ENCODE assay signal across 1 cellular context in genomic region chr15:89358755-89359439, GRCh38.
TF ChIP-seq lines count a peak whose summit lies in the region.

No MANE protein-coding gene starts in this region.

TF ChIP-seq in HepG2, 621 proteins besides CTCF, POLR2A, EP300 and RAD21 (continued from another document and continues in another):
- TF ChIP-seq, protein P1, sequence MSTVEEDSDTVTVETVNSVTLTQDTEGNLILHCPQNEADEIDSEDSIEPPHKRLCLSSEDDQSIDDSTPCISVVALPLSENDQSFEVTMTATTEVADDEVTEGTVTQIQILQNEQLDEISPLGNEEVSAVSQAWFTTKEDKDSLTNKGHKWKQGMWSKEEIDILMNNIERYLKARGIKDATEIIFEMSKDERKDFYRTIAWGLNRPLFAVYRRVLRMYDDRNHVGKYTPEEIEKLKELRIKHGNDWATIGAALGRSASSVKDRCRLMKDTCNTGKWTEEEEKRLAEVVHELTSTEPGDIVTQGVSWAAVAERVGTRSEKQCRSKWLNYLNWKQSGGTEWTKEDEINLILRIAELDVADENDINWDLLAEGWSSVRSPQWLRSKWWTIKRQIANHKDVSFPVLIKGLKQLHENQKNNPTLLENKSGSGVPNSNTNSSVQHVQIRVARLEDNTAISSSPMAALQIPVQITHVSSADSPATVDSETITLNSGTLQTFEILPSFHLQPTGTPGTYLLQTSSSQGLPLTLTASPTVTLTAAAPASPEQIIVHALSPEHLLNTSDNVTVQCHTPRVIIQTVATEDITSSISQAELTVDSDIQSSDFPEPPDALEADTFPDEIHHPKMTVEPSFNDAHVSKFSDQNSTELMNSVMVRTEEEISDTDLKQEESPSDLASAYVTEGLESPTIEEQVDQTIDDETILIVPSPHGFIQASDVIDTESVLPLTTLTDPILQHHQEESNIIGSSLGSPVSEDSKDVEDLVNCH (CRISPR knock-in tag; IDR thresholded peaks at IDR 0.05): no peak
- TF ChIP-seq ZNF12 (CRISPR knock-in tag; IDR thresholded peaks at IDR 0.05) (no peak), EEA1 (CRISPR knock-in tag; IDR thresholded peaks at IDR 0.05; ENCODE audit: borderline replicate concordance) (0 out of 2 replicates have a peak, but pooled peaks have one; percentile 67), LRRFIP1 (CRISPR knock-in tag; conservative IDR thresholded peaks at IDR 0.05) (no peak), GTF2F1 (IDR thresholded peaks at IDR 0.05; ENCODE audit: low read length) (no peak), CENPX (CRISPR knock-in tag; IDR thresholded peaks at IDR 0.05) (no peak), ARID5B (CRISPR knock-in tag; IDR thresholded peaks at IDR 0.05) (peak; percentile 37), ZKSCAN8 (CRISPR knock-in tag; IDR thresholded peaks at IDR 0.05; ENCODE audit: borderline replicate concordance) (no peak), ATF7-NPFF (CRISPR knock-in tag; IDR thresholded peaks at IDR 0.05; ENCODE audit: low read depth) (peak; percentile 80), ZBTB44 (CRISPR knock-in tag; IDR thresholded peaks at IDR 0.05) (no peak), NR2F6 (IDR thresholded peaks at IDR 0.05) (no peak), NR2F6 (CRISPR knock-in tag; IDR thresholded peaks at IDR 0.05) (0 out of 2 replicates have a peak, but pooled peaks have one; percentile 54), ZNF570 (CRISPR knock-in tag; IDR thresholded peaks at IDR 0.05; ENCODE audit: borderline replicate concordance) (no peak), ZNF800 (CRISPR knock-in tag; IDR thresholded peaks at IDR 0.05) (peak; percentile 59; the same call in 1 of the 2 replicates), ZNF777 (CRISPR knock-in tag; IDR thresholded peaks at IDR 0.05) (peak; percentile 47), RNF2 (conservative IDR thresholded peaks at IDR 0.05; ENCODE audit: low read depth) (peak; percentile 54; the same call in 1 of the 2 replicates), NR2F2 (IDR thresholded peaks at IDR 0.05; ENCODE audit: borderline replicate concordance, low read depth) (no peak), KLF9 (CRISPR knock-in tag; IDR thresholded peaks at IDR 0.05; ENCODE audit: low read depth) (no peak), ZNF44 (CRISPR knock-in tag; IDR thresholded peaks at IDR 0.05) (no peak), ZNF614 (CRISPR knock-in tag; IDR thresholded peaks at IDR 0.05; ENCODE audit: borderline replicate concordance) (peak; percentile 67; the same call in 1 of the 2 replicates), CREB1 (IDR thresholded peaks at IDR 0.05) (no peak), CREB1 (CRISPR knock-in tag; IDR thresholded peaks at IDR 0.05) (no peak), NFIC (IDR thresholded peaks at IDR 0.05; ENCODE audit: low read length) (no peak), IKZF1 (IDR thresholded peaks at IDR 0.05) (no peak), MTA1 (CRISPR knock-in tag; IDR thresholded peaks at IDR 0.05; ENCODE audit: borderline replicate concordance) (no peak), ZNF430 (CRISPR knock-in tag; IDR thresholded peaks at IDR 0.05) (no peak), RXRB (CRISPR knock-in tag; IDR thresholded peaks at IDR 0.05; ENCODE audit: borderline replicate concordance) (0 out of 2 replicates have a peak, but pooled peaks have one; percentile 25), ZNF703 (CRISPR knock-in tag; IDR thresholded peaks at IDR 0.05; ENCODE audit: borderline replicate concordance) (no peak), SOX6 (IDR thresholded peaks at IDR 0.05) (no peak), SOX6 (CRISPR knock-in tag; IDR thresholded peaks at IDR 0.05) (peak; percentile 40), ZNF136 (CRISPR knock-in tag; IDR thresholded peaks at IDR 0.05; ENCODE audit: low read depth) (no peak), SMAD3 (CRISPR knock-in tag; IDR thresholded peaks at IDR 0.05) (no peak), CBX1 (IDR thresholded peaks at IDR 0.05; ENCODE audit: low read depth) (no peak), SP4 (CRISPR knock-in tag; IDR thresholded peaks at IDR 0.05) (no peak), ZNF772 (CRISPR knock-in tag; IDR thresholded peaks at IDR 0.05) (no peak), CHD4 (IDR thresholded peaks at IDR 0.05; ENCODE audit: borderline replicate concordance, low read length) (no peak), ZNF557 (CRISPR knock-in tag; IDR thresholded peaks at IDR 0.05) (no peak), ZNF501 (CRISPR knock-in tag; IDR thresholded peaks at IDR 0.05) (0 out of 2 replicates have a peak, but pooled peaks have one; percentile 77), ZFP36L2 (CRISPR knock-in tag; IDR thresholded peaks at IDR 0.05) (no peak), HNRNPL (IDR thresholded peaks at IDR 0.05; ENCODE audit: low read depth, low read length) (no peak), ZNF264 (CRISPR knock-in tag; IDR thresholded peaks at IDR 0.05) (no peak), NAIF1 (CRISPR knock-in tag; IDR thresholded peaks at IDR 0.05; ENCODE audit: borderline replicate concordance) (no peak), TARDBP (CRISPR knock-in tag; IDR thresholded peaks at IDR 0.05) (no peak)
- TF ChIP-seq, protein P2, sequence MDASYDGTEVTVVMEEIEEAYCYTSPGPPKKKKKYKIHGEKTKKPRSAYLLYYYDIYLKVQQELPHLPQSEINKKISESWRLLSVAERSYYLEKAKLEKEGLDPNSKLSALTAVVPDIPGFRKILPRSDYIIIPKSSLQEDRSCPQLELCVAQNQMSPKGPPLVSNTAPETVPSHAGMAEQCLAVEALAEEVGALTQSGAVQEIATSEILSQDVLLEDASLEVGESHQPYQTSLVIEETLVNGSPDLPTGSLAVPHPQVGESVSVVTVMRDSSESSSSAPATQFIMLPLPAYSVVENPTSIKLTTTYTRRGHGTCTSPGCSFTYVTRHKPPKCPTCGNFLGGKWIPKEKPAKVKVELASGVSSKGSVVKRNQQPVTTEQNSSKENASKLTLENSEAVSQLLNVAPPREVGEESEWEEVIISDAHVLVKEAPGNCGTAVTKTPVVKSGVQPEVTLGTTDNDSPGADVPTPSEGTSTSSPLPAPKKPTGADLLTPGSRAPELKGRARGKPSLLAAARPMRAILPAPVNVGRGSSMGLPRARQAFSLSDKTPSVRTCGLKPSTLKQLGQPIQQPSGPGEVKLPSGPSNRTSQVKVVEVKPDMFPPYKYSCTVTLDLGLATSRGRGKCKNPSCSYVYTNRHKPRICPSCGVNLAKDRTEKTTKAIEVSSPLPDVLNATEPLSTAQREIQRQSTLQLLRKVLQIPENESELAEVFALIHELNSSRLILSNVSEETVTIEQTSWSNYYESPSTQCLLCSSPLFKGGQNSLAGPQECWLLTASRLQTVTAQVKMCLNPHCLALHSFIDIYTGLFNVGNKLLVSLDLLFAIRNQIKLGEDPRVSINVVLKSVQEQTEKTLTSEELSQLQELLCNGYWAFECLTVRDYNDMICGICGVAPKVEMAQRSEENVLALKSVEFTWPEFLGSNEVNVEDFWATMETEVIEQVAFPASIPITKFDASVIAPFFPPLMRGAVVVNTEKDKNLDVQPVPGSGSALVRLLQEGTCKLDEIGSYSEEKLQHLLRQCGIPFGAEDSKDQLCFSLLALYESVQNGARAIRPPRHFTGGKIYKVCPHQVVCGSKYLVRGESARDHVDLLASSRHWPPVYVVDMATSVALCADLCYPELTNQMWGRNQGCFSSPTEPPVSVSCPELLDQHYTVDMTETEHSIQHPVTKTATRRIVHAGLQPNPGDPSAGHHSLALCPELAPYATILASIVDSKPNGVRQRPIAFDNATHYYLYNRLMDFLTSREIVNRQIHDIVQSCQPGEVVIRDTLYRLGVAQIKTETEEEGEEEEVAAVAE (CRISPR knock-in tag; IDR thresholded peaks at IDR 0.05; ENCODE audit: borderline replicate concordance): no peak
- TF ChIP-seq, protein P3, sequence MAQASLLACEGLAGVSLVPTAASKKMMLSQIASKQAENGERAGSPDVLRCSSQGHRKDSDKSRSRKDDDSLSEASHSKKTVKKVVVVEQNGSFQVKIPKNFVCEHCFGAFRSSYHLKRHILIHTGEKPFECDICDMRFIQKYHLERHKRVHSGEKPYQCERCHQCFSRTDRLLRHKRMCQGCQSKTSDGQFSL (CRISPR knock-in tag; IDR thresholded peaks at IDR 0.05): peak; percentile 63
- TF ChIP-seq, protein P4, sequence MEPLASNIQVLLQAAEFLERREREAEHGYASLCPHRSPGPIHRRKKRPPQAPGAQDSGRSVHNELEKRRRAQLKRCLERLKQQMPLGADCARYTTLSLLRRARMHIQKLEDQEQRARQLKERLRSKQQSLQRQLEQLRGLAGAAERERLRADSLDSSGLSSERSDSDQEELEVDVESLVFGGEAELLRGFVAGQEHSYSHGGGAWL (CRISPR knock-in tag; IDR thresholded peaks at IDR 0.05): peak; percentile 65; the same call in 1 of the 2 replicates
- TF ChIP-seq, protein P5, sequence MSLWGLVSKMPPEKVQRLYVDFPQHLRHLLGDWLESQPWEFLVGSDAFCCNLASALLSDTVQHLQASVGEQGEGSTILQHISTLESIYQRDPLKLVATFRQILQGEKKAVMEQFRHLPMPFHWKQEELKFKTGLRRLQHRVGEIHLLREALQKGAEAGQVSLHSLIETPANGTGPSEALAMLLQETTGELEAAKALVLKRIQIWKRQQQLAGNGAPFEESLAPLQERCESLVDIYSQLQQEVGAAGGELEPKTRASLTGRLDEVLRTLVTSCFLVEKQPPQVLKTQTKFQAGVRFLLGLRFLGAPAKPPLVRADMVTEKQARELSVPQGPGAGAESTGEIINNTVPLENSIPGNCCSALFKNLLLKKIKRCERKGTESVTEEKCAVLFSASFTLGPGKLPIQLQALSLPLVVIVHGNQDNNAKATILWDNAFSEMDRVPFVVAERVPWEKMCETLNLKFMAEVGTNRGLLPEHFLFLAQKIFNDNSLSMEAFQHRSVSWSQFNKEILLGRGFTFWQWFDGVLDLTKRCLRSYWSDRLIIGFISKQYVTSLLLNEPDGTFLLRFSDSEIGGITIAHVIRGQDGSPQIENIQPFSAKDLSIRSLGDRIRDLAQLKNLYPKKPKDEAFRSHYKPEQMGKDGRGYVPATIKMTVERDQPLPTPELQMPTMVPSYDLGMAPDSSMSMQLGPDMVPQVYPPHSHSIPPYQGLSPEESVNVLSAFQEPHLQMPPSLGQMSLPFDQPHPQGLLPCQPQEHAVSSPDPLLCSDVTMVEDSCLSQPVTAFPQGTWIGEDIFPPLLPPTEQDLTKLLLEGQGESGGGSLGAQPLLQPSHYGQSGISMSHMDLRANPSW (CRISPR knock-in tag; IDR thresholded peaks at IDR 0.05; ENCODE audit: borderline replicate concordance): no peak
